ENCODE assay signal across 11 cellular contexts in genomic region chr22:36913431-36914382, GRCh38. TPM values are rescaled to one million over a fixed set of nuclear protein-coding genes. Genes with fewer than 3 reads are reported as not detected.
DNase-seq lines count a peak whose midpoint lies in the region; ATAC-seq, FAIRE-seq and TF ChIP-seq lines count a peak whose summit lies in the region.
"Had no signal": no experiment of that assay in that cellular context is flagged by ENCODE, and none has a peak within 500 bp of the region (broad histone marks: within the 10 kb centered on the region; RNA-seq: fewer than 3 reads in every experiment).

Gene CSF2RB (plus strand): TSS chr22:36913628. CDS start chr22:36922208, 8,580 bp downstream.

- no peak within 1 kb of the TSS for H3K9ac ChIP-seq in astrocyte (ENCODE audit: low read length)

- peaks cover 14% of the 10 kb centered on the region for H3K4me1 Mint-ChIP-seq in astrocyte (ENCODE audit: low read depth, unreplicated experiment)

- H3K79me2 ChIP-seq in astrocyte (ENCODE audit: insufficient read depth, low read length), result no peaks in the 10 kb centered on the region

- no peaks in the 10 kb centered on the region for H4K20me1 ChIP-seq in astrocyte (ENCODE audit: insufficient read depth, low read length)

- H3K27me3 Mint-ChIP-seq in astrocyte (ENCODE audit: low read depth, unreplicated experiment), result peaks cover 3% of the 10 kb centered on the region

- H3K4me3 Mint-ChIP-seq in astrocyte (ENCODE audit: unreplicated experiment), result peak within 1 kb of the TSS; percentile 35

- no peak for FAIRE-seq in astrocyte (lab: Jason Lieb, UNC)

- H3K27ac ChIP-seq in astrocyte (ENCODE audit: low read depth, low read length), result no peak within 1 kb of the TSS
- peak within 1 kb of the TSS; percentile 32 for H3K27ac ChIP-seq in mesodermal cell (ENCODE audit: low read depth, low read length, severe bottlenecking)

- H3K4me1 ChIP-seq in astrocyte (ENCODE audit: insufficient read depth, low read length) (no peaks in the 10 kb centered on the region), mesodermal cell (ENCODE audit: control insufficient read depth, insufficient read depth, low read length, poor library complexity, severe bottlenecking) (peaks cover 14% of the 10 kb centered on the region)

- no peaks in the 10 kb centered on the region for H3K9me3 Mint-ChIP-seq in astrocyte (ENCODE audit: unreplicated experiment)

- no peak for TF ChIP-seq CTCF in astrocyte (IDR thresholded peaks at IDR 0.05; ENCODE audit: insufficient read depth, low read depth, low read length)

- H3K27ac Mint-ChIP-seq in astrocyte (ENCODE audit: unreplicated experiment), result peak within 1 kb of the TSS; percentile 6

- WGBS in mesodermal cell (ENCODE audit: insufficient coverage in 2 of 2), 2 experiments, result 88% methylated on average over 12 to 15 of the region's 18 CpGs

- ATAC-seq in HG02610 (IDR thresholded peaks at IDR 0.05; ENCODE audit: unreplicated experiment), result peak; percentile 39

- H3K9me3 ChIP-seq in astrocyte (ENCODE audit: insufficient read depth, low read depth, low read length), result no peaks in the 10 kb centered on the region
- no peaks in the 10 kb centered on the region for H3K9me3 ChIP-seq in mesodermal cell (ENCODE audit: control insufficient read depth, low read length)

- peaks cover 23% of the 10 kb centered on the region for H3K27me3 ChIP-seq in astrocyte (ENCODE audit: insufficient read depth, low read length)

- no peak within 1 kb of the TSS for H2AFZ ChIP-seq in astrocyte (ENCODE audit: low read depth, low read length)

- no peak within 1 kb of the TSS for H3K4me2 ChIP-seq in astrocyte (ENCODE audit: low read length)

- H3K36me3 ChIP-seq in astrocyte (ENCODE audit: insufficient read depth, low read length), result no peaks in the 10 kb centered on the region
- H3K36me3 ChIP-seq in mesodermal cell (ENCODE audit: control insufficient read depth, insufficient read depth, low read length), result no peaks in the 10 kb centered on the region

- no peaks in the 10 kb centered on the region for H3K36me3 Mint-ChIP-seq in astrocyte (ENCODE audit: low read depth, unreplicated experiment)

- DNase-seq in Ammon's horn (ENCODE audit: low spot score) (peak; percentile 54), astrocyte (ENCODE audit: low read depth) (no peak), H4 (ENCODE audit: low spot score) (no peak), NCI-H2081 (lab: John Stamatoyannopoulos, UW) (no peak), cortex of kidney (lab: John Stamatoyannopoulos, UW) (no peak), HuH-7.5 (ENCODE audit: low spot score) (no peak)
- DNase-seq: activated effector memory CD4-positive, alpha-beta T cell treated with anti-CD3 and anti-CD28 coated beads, Interleukin-2, amount 50 U/mL, for 16 hours; EL had no signal

- no peak within 1 kb of the TSS for H3K4me3 ChIP-seq in astrocyte (ENCODE audit: insufficient read depth, low read depth, low read length)
- H3K4me3 ChIP-seq in mesodermal cell (ENCODE audit: extremely low read depth, insufficient read depth, low read length, poor library complexity, severe bottlenecking), result no peak within 1 kb of the TSS

RNA-seq across cellular contexts. Expression of gene CSF2RB, which starts in this region (rescaled TPM):
- 0.09 and 0.31 TPM in 2 replicates for total RNA-seq in astrocyte
- 1.3 TPM for polyA plus RNA-seq in mesodermal cell (2013, experiment 1 of 2)
- 0.76 TPM for polyA plus RNA-seq in mesodermal cell (2013, experiment 2 of 2)
- total RNA-seq in H4 (2014; rRNA removed; shearing (Covaris generic)), result not detected in 2 replicates
- total RNA-seq: LHCN-M2 had no signal
